ENCODE assay signal across 1 cellular context in genomic region chr17:80099291-80100034, GRCh38.
TF ChIP-seq lines count a peak whose summit lies in the region.

No MANE protein-coding gene starts in this region.

TF ChIP-seq in K562, 482 proteins besides CTCF, POLR2A, EP300 and RAD21:
- TF ChIP-seq MAFG (tag; conservative IDR thresholded peaks at IDR 0.05) (0 out of 2 replicates have a peak, but pooled peaks have one; percentile 5), MAFF (IDR thresholded peaks at IDR 0.05; ENCODE audit: low read length) (peak; percentile 28; the same call in 1 of the 2 replicates), SP1 (CRISPR knock-in tag; IDR thresholded peaks at IDR 0.05) (no peak), C11orf30 (IDR thresholded peaks at IDR 0.05; ENCODE audit: low read depth) (peak; percentile 67), ZNF316 (IDR thresholded peaks at IDR 0.05) (peak; percentile 78), HIVEP1 (CRISPR knock-in tag; IDR thresholded peaks at IDR 0.05) (no peak), YY1 (IDR thresholded peaks at IDR 0.05; ENCODE audit: borderline replicate concordance in 1 of 3, control insufficient read depth in 1 of 3, extremely low read depth in 1 of 3, insufficient read depth in 3 of 3, insufficient read length in 1 of 3, insufficient replicate concordance in 2 of 3, low read depth in 1 of 3, low read length in 2 of 3) (no peak)
